In the genomic region with DNA sequence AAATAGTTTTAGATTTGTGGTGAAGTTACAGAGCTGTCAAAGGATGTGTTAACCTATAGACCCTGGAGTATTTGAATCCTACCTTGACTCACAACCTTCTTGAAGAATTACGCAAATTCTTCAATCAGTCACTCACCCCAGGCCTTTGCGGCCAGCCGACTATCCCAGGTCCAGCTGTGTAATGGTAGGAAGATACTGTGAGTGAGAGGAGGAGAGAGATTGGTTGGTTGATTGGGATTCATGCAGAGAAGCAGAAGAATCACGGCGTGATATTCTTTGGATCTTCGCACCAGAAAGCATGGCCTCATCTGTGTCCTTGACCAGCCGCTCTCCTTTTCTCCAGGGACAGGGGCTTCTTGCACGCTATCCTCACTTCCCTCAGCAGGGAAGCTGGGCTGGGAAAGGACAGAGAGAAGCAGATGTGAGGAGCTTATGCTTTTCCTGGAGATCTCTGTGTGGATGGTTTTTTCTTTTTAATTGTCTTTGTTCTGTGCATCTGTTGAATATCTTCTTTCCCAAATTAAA, we compare ENCODE assay signal across 18 cellular contexts.
DNase-seq lines count a peak whose midpoint lies in the region; TF ChIP-seq lines count a peak whose summit lies in the region.
"Had no signal": no experiment of that assay in that cellular context is flagged by ENCODE, and none has a peak within 500 bp of the region (broad histone marks: within the 10 kb centered on the region; RNA-seq: fewer than 3 reads in every experiment).

No MANE protein-coding gene starts in this region.

- in situ Hi-C loops in ACHN (cut with HindIII; ENCODE audit: low pct_ligation_motif_present, low pct_unique_long_range_greater_than_20kb, low sequenced_read_pairs): no loop called here

- no peak overlapping the region for H3K27ac ChIP-seq in testis
- H3K27ac ChIP-seq: A549 had no signal

- peak overlapping the region; percentile 96 for H3K27ac Mint-ChIP-seq in glutamatergic neuron (ENCODE audit: unreplicated experiment)
- H3K27ac Mint-ChIP-seq: GM23338, HFFc6 had no signal

- peak overlapping the region; percentile 60 for H3K4me3 Mint-ChIP-seq in glutamatergic neuron (ENCODE audit: unreplicated experiment)
- H3K4me3 Mint-ChIP-seq: CD4-positive, alpha-beta memory T cell; GM23338; HFFc6 had no signal

- peaks cover 4% of the 10 kb centered on the region for H3K27me3 Mint-ChIP-seq in glutamatergic neuron (ENCODE audit: unreplicated experiment)
- H3K27me3 Mint-ChIP-seq: CD4-positive, alpha-beta memory T cell had no signal

- H3K4me1 Mint-ChIP-seq in glutamatergic neuron (ENCODE audit: low read depth, unreplicated experiment): peaks cover 52% of the 10 kb centered on the region

- TF ChIP-seq CTCF in glutamatergic neuron (IDR thresholded peaks at IDR 0.05; ENCODE audit: partially characterized antibody, unreplicated experiment) (no peak), testis (IDR thresholded peaks at IDR 0.05) (no peak)

- H3K27me3 ChIP-seq in testis: no peaks in the 10 kb centered on the region

- H3K9me3 Mint-ChIP-seq in glutamatergic neuron (ENCODE audit: unreplicated experiment): peaks cover 18% of the 10 kb centered on the region

- DNase-seq in NCI-H82 (lab: John Stamatoyannopoulos, UW) (peak; percentile 21), NCI-H82 treated with DMSO at 0.1 percent for 48 hours (lab: John Stamatoyannopoulos, UW; ENCODE audit: unreplicated experiment) (no peak), glutamatergic neuron (peak; percentile 52), testis (peak; percentile 18), SW 1271 (lab: John Stamatoyannopoulos, UW) (no peak), ACHN (no peak)
- DNase-seq: 8988T; C1 segment of cervical spinal cord; Calu3; CD4-positive, alpha-beta memory T cell; COR-L47; DMS53; DMS79 treated with DMSO at 0.1 percent for 48 hours; GF-D8; HFFc6 had no signal

- no peaks in the 10 kb centered on the region for H3K9me3 ChIP-seq in testis
- H3K9me3 ChIP-seq: HAP-1 had no signal

- TF ChIP-seq POLR2A in testis (IDR thresholded peaks at IDR 0.05): no peak

- no peak overlapping the region for H3K4me3 ChIP-seq in testis
- H3K4me3 ChIP-seq: A549, GM23338, HAP-1 had no signal

- H3K36me3 ChIP-seq in testis (ENCODE audit: low read depth, missing control alignments): no peaks in the 10 kb centered on the region
- H3K36me3 ChIP-seq: HAP-1 had no signal

- no peaks in the 10 kb centered on the region for H3K4me1 ChIP-seq in testis
- H3K4me1 ChIP-seq: A549, HAP-1 had no signal

- H3K36me3 Mint-ChIP-seq in glutamatergic neuron (ENCODE audit: unreplicated experiment): peaks cover 10% of the 10 kb centered on the region

- 64 to 72% methylated on average over 8 of the region's 8 CpGs for WGBS in testis, 2 donors

- intact Hi-C loops in testis (cut with DNase I; ENCODE audit: low total_unique reads): no loop called here

Comparison
In these comparisons a context has a peak if more than half of its experiments do, and no peak if none do; other contexts are left out.
1. DNase-seq: peak in NCI-H82 (single experiment), glutamatergic neuron (single experiment) and testis (single experiment); none in NCI-H82 treated with DMSO at 0.1 percent for 48 hours (single experiment), SW 1271 (0 of 2) and ACHN (single experiment).